27 cellular contexts compared by ENCODE assay signal in the genomic region with DNA sequence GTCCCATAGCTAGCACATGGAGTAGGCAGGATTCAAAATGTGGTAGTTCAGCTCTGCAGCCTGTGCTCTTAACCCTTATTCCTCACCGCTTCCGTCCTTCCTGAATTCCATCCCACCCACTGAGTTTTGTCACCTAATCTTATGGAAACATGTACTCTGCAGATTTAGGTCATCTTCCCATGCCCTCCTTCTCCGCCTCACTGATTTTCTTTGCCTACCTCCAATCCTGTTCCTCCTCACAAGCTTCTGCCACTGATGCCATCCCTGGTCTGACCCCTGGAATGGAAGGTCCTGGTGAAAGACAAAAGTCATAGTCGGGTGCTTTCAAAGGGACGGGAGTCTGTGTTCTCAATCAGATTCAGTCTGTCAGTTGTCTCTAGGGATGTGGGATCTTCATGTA.
"Had no signal": no experiment of that assay in that cellular context is flagged by ENCODE, and none has a peak within 500 bp of the region (broad histone marks: within the 10 kb centered on the region; RNA-seq: fewer than 3 reads in every experiment).

No MANE protein-coding gene starts in this region.

- H3K4me3 ChIP-seq: cardiac muscle cell, SJCRH30, SK-N-MC had no signal

- H3K9me3 ChIP-seq: SJCRH30 had no signal

- DNase-seq: activated CD4-positive, alpha-beta T cell treated with anti-CD3 and anti-CD28 coated beads, Interleukin-2, amount 10 ng/mL, durations not matched to agents 24 days and 14 days; activated CD4-positive, alpha-beta T cell treated with anti-CD3 and anti-CD28 coated beads, Interleukin-2, amount 50 U/mL, for 4 hours; activated CD8-positive, alpha-beta T cell treated with anti-CD3 and anti-CD28 coated beads for 36 hours; activated effector memory CD4-positive, alpha-beta T cell treated with anti-CD3 and anti-CD28 coated beads, Interleukin-2, amount 50 U/mL, for 16 hours; activated naive CD4-positive, alpha-beta T cell; activated naive CD4-positive, alpha-beta T cell treated with anti-CD3 and anti-CD28 coated beads, Interleukin-2, amount 50 U/mL, for 16 hours; activated naive CD8-positive, alpha-beta T cell treated with anti-CD3 and anti-CD28 coated beads for 36 hours; activated T-cell treated with anti-CD3 and anti-CD28 coated beads, Interleukin-2, amount 50 U/mL, for 1 hour; activated T-cell treated with anti-CD3 and anti-CD28 coated beads, Interleukin-2, amount 50 U/mL, for 72 hours; amniotic stem cell; aorta; NCI-H1105; NCI-H1417 treated with DMSO at 0.1 percent for 48 hours; NCI-H187 treated with DMSO at 0.1 percent for 48 hours; NCI-H2081; NCI-H2171 treated with DMSO at 0.1 percent for 48 hours; NCI-H2227 treated with DMSO at 0.1 percent for 48 hours; NCI-H446; NCI-H510A treated with DMSO at 0.1 percent for 48 hours; NCI-H69; SHP77; SJCRH30; T1000 had no signal

- H3K36me3 ChIP-seq: cardiac muscle cell, SJCRH30 had no signal

- ATAC-seq: activated CD8-positive, alpha-beta T cell treated with anti-CD3 and anti-CD28 coated beads for 36 hours; activated T-cell treated with anti-CD3 and anti-CD28 coated beads, Interleukin-2, amount 50 U/mL, for 72 hours; activated T-helper 17 cell treated with anti-CD3 and anti-CD28 coated beads, Interleukin-2, amount 50 U/mL, for 72 hours; Panc1 had no signal

- H3K27ac ChIP-seq: cardiac muscle cell, SJCRH30, SK-N-MC had no signal

- H3K27me3 ChIP-seq: SJCRH30 had no signal

- H3K4me1 ChIP-seq: SJCRH30 had no signal
